15 cellular contexts compared by ENCODE assay signal in genomic region chr12:34400423-34400881, GRCh38.
DNase-seq lines count a peak whose midpoint lies in the region; ATAC-seq and TF ChIP-seq lines count a peak whose summit lies in the region.
"Had no signal": no experiment of that assay in that cellular context is flagged by ENCODE, and none has a peak within 500 bp of the region (broad histone marks: within the 10 kb centered on the region; RNA-seq: fewer than 3 reads in every experiment).

No MANE protein-coding gene starts in this region.

- no peaks in the 10 kb centered on the region for H3K79me2 ChIP-seq in SK-N-SH (ENCODE audit: insufficient read depth)

- TF ChIP-seq RAD21 in SK-N-SH (IDR thresholded peaks at IDR 0.05; ENCODE audit: low read length) = no peak

- H3K9ac ChIP-seq in SK-N-SH = no peak overlapping the region

- no peaks in the 10 kb centered on the region for H3F3A ChIP-seq in SK-N-SH (replicated peaks; ENCODE audit: insufficient read depth)

- TF ChIP-seq CTCF in SK-N-SH (IDR thresholded peaks at IDR 0.05) (no peak), prostate gland (IDR thresholded peaks at IDR 0.05) (no peak)

- DNase-seq in SK-N-SH (peak; percentile 1), H7 (peak; percentile 12), left cardiac atrium (peak; percentile 8), prostate gland (ENCODE audit: low spot score) (peak; percentile 1), DMS153 treated with DMSO at 0.1 percent for 48 hours (lab: John Stamatoyannopoulos, UW; ENCODE audit: unreplicated experiment) (no peak)
- DNase-seq: effector CD8-positive, alpha-beta T cell; GDM1; SIG-M5; small intestine had no signal

- POLR2A ChIA-PET in SK-N-SH (lab: Yijun Ruan, JAX) = no interaction called here

- H3K9me3 ChIP-seq in SK-N-SH (no peaks in the 10 kb centered on the region), prostate gland (no peaks in the 10 kb centered on the region)

- TF ChIP-seq EP300 in SK-N-SH (IDR thresholded peaks at IDR 0.05; ENCODE audit: borderline replicate concordance in 1 of 2, low read depth in 1 of 2, low read length in 1 of 2) = no peak

- intact Hi-C loops in left cardiac atrium (cut with DNase I) = no loop called here
- intact Hi-C loops in prostate gland (cut with DNase I) = no loop called here

- no peak for TF ChIP-seq POLR2A in prostate gland (IDR thresholded peaks at IDR 0.05)

- H3K4me1 ChIP-seq in SK-N-SH (ENCODE audit: control insufficient read depth in 1 of 2, insufficient read depth in 2 of 2, low read depth in 1 of 2, low read length in 1 of 2) (no peaks in the 10 kb centered on the region), prostate gland (replicated peaks) (no peaks in the 10 kb centered on the region)

- WGBS in SK-N-SH (ENCODE audit: low lambda C conversion rate) = 19% methylated on average over 10 of the region's 12 CpGs
- 76% methylated on average over 12 of the region's 12 CpGs for WGBS in prostate gland

- CTCF ChIA-PET in SK-N-SH (lab: Yijun Ruan, JAX) = no interaction called here

- ATAC-seq in SK-N-SH treated with all-trans-retinoic acid at 6 μM for 48 hours (no peak), left cardiac atrium (no peak), HG02759 (IDR thresholded peaks at IDR 0.05; ENCODE audit: unreplicated experiment) (no peak), GM18861 (IDR thresholded peaks at IDR 0.05; ENCODE audit: unreplicated experiment) (no peak)
- ATAC-seq: CD8-positive, alpha-beta T cell; naive thymus-derived CD4-positive, alpha-beta T cell had no signal

- H3K27me3 ChIP-seq in SK-N-SH (ENCODE audit: insufficient read depth) (peaks cover 11% of the 10 kb centered on the region; the same call in 1 of the 2 replicates), H7 (ENCODE audit: control insufficient read depth, insufficient read depth, low read length) (no peaks in the 10 kb centered on the region), prostate gland (replicated peaks; ENCODE audit: insufficient read depth) (no peaks in the 10 kb centered on the region)

- H3K27ac ChIP-seq in SK-N-SH (ENCODE audit: low read depth in 2 of 2, low read length in 1 of 2) (no peak overlapping the region), prostate gland (no peak overlapping the region)
- H3K27ac ChIP-seq: 22Rv1 had no signal

- H3K9me2 ChIP-seq in SK-N-SH = no peaks in the 10 kb centered on the region

- H3K36me3 ChIP-seq in SK-N-SH (replicated peaks in 1 of 2; ENCODE audit: control insufficient read depth in 1 of 2, insufficient read depth in 2 of 2, low read length in 1 of 2) = no peaks in the 10 kb centered on the region
- H3K36me3 ChIP-seq in H7 (replicated peaks; ENCODE audit: control insufficient read depth, insufficient read depth, low read length) = no peaks in the 10 kb centered on the region
- no peaks in the 10 kb centered on the region for H3K36me3 ChIP-seq in prostate gland

- no peak overlapping the region for H3K4me3 ChIP-seq in SK-N-SH (ENCODE audit: low read depth in 2 of 2, low read length in 1 of 2)
- H3K4me3 ChIP-seq in H7 (ENCODE audit: insufficient read depth, low read depth, low read length) = no peak overlapping the region
- no peak overlapping the region for H3K4me3 ChIP-seq in prostate gland

- H3K4me2 ChIP-seq in SK-N-SH = no peak overlapping the region

- no peaks in the 10 kb centered on the region for H4K20me1 ChIP-seq in SK-N-SH (ENCODE audit: insufficient read depth)

- no peak overlapping the region for H2AFZ ChIP-seq in SK-N-SH (ENCODE audit: low read depth)

TF ChIP-seq in SK-N-SH, 30 proteins besides CTCF, POLR2A, EP300 and RAD21 (continues in another document):
- TF ChIP-seq CHD2 (IDR thresholded peaks at IDR 0.05; ENCODE audit: low read length, partially characterized antibody) (no peak), GATA2 (CRISPR knock-in tag; IDR thresholded peaks at IDR 0.05) (no peak), SMC3 (IDR thresholded peaks at IDR 0.05; ENCODE audit: low read depth, low read length) (no peak), TEAD4 (IDR thresholded peaks at IDR 0.05; ENCODE audit: borderline replicate concordance, insufficient read depth) (no peak), REST (IDR thresholded peaks at IDR 0.05; ENCODE audit: low read depth, low read length) (no peak), ELF1 (IDR thresholded peaks at IDR 0.05) (no peak), USF1 (IDR thresholded peaks at IDR 0.05; ENCODE audit: borderline replicate concordance, low read depth) (no peak)

TF ChIP-seq in SK-N-SH treated with all-trans-retinoic acid at 6 μM for 48 hours, 23 proteins besides CTCF, POLR2A, EP300 and RAD21:
- TF ChIP-seq TCF4 (CRISPR knock-in tag; IDR thresholded peaks at IDR 0.05; ENCODE audit: borderline replicate concordance) = no peak
- TF ChIP-seq ZNF70 (CRISPR knock-in tag; IDR thresholded peaks at IDR 0.05) = no peak
- TF ChIP-seq ISL1 (CRISPR knock-in tag; IDR thresholded peaks at IDR 0.05) = no peak
- no peak for TF ChIP-seq RARB (CRISPR knock-in tag; IDR thresholded peaks at IDR 0.05)
- no peak for TF ChIP-seq ZNF565 (CRISPR knock-in tag; conservative IDR thresholded peaks at IDR 0.05; ENCODE audit: low read depth)
- TF ChIP-seq ESRRG (CRISPR knock-in tag; IDR thresholded peaks at IDR 0.05) = no peak
- no peak for TF ChIP-seq CREB5 (CRISPR knock-in tag; IDR thresholded peaks at IDR 0.05; ENCODE audit: low read depth)
- TF ChIP-seq POU6F1 (CRISPR knock-in tag; IDR thresholded peaks at IDR 0.05; ENCODE audit: borderline replicate concordance, low read depth) = no peak
- no peak for TF ChIP-seq OSR1 (CRISPR knock-in tag; IDR thresholded peaks at IDR 0.05)
- TF ChIP-seq SNAI2 (CRISPR knock-in tag; IDR thresholded peaks at IDR 0.05) = no peak
- no peak for TF ChIP-seq GLIS3 (CRISPR knock-in tag; IDR thresholded peaks at IDR 0.05)
- no peak for TF ChIP-seq BACH2 (CRISPR knock-in tag; IDR thresholded peaks at IDR 0.05; ENCODE audit: borderline replicate concordance)
- TF ChIP-seq ZFP3 (CRISPR knock-in tag; IDR thresholded peaks at IDR 0.05) = no peak
- no peak for TF ChIP-seq ARNTL (CRISPR knock-in tag; IDR thresholded peaks at IDR 0.05; ENCODE audit: borderline replicate concordance, low read depth)
